ENCODE assay signal across 12 cellular contexts in genomic region chr7:129719980-129720732, GRCh38.
DNase-seq lines count a peak whose midpoint lies in the region; TF ChIP-seq lines count a peak whose summit lies in the region.
"Had no signal": no experiment of that assay in that cellular context is flagged by ENCODE, and none has a peak within 500 bp of the region (broad histone marks: within the 10 kb centered on the region; RNA-seq: fewer than 3 reads in every experiment).

No MANE protein-coding gene starts in this region.

- DNase-seq in activated CD4-positive, alpha-beta T cell treated with anti-CD3 and anti-CD28 coated beads, Interleukin-2, amount 10 ng/mL, durations not matched to agents 7 days and 5 days = no peak
- no peak for DNase-seq in activated CD4-positive, alpha-beta T cell treated with anti-CD3 and anti-CD28 coated beads, Interleukin-2, amount 50 U/mL, for 1 hour
- DNase-seq in NCI-H2107 (lab: John Stamatoyannopoulos, UW) (peak; percentile 24), dorsolateral prefrontal cortex (no peak), superior temporal gyrus (ENCODE audit: extremely low spot score) (peak; percentile 25), GM10248 (ENCODE audit: extremely low spot score) (no peak), WERI-Rb-1 (no peak), activated T-cell treated with anti-CD3 and anti-CD28 coated beads for 4 hours (no peak)
- DNase-seq: colonic mucosa, gastrocnemius medialis, left ventricle myocardium inferior had no signal

- H3K36me3 ChIP-seq in WERI-Rb-1 = peaks cover 46% of the 10 kb centered on the region
- H3K36me3 ChIP-seq: colonic mucosa had no signal

- peak overlapping the region; percentile 20 for H3K27ac Mint-ChIP-seq in activated CD4-positive, alpha-beta T cell treated with anti-CD3 and anti-CD28 coated beads, Interleukin-2, amount 10 ng/mL, durations not matched to agents 7 days and 5 days

- H3K9me3 ChIP-seq in WERI-Rb-1 (ENCODE audit: severe bottlenecking) = no peaks in the 10 kb centered on the region
- H3K9me3 ChIP-seq: BLaER1, colonic mucosa, gastrocnemius medialis, left ventricle myocardium inferior had no signal

- H3K27me3 ChIP-seq in dorsolateral prefrontal cortex (no peaks in the 10 kb centered on the region), WERI-Rb-1 (ENCODE audit: insufficient read depth, low read depth, severe bottlenecking) (no peaks in the 10 kb centered on the region)
- H3K27me3 ChIP-seq: BLaER1, colonic mucosa, gastrocnemius medialis had no signal

- TF ChIP-seq CTCF in dorsolateral prefrontal cortex (IDR thresholded peaks at IDR 0.05 in 54 of 56, conservative IDR thresholded peaks at IDR 0.05 in 2 of 56; ENCODE audit: low read depth in 1 of 56, partially characterized antibody in 56 of 56) (no peak), GM10248 (IDR thresholded peaks at IDR 0.05; ENCODE audit: control extremely low read depth, extremely low read depth, low read depth, missing control alignments) (no peak), WERI-Rb-1 (IDR thresholded peaks at IDR 0.05; ENCODE audit: low read depth, low read length) (no peak)

- intact Hi-C loops in dorsolateral prefrontal cortex (cut with DNase I) = no loop called here

- H3K4me3 Mint-ChIP-seq in activated CD4-positive, alpha-beta T cell treated with anti-CD3 and anti-CD28 coated beads, Interleukin-2, amount 10 ng/mL, durations not matched to agents 7 days and 5 days = no peak overlapping the region

- H3K4me3 ChIP-seq in dorsolateral prefrontal cortex (no peak overlapping the region), WERI-Rb-1 (ENCODE audit: low read depth, low read length) (no peak overlapping the region)
- H3K4me3 ChIP-seq: BLaER1, colonic mucosa, gastrocnemius medialis, left ventricle myocardium inferior had no signal

- peaks cover 8% of the 10 kb centered on the region for H3K4me1 Mint-ChIP-seq in activated CD4-positive, alpha-beta T cell treated with anti-CD3 and anti-CD28 coated beads, Interleukin-2, amount 10 ng/mL, durations not matched to agents 7 days and 5 days

- no peaks in the 10 kb centered on the region for H3K27me3 Mint-ChIP-seq in activated CD4-positive, alpha-beta T cell treated with anti-CD3 and anti-CD28 coated beads, Interleukin-2, amount 10 ng/mL, durations not matched to agents 7 days and 5 days

- peaks cover 47% of the 10 kb centered on the region for H3K36me3 Mint-ChIP-seq in activated CD4-positive, alpha-beta T cell treated with anti-CD3 and anti-CD28 coated beads, Interleukin-2, amount 10 ng/mL, durations not matched to agents 7 days and 5 days (ENCODE audit: low read depth)

- CTCF ChIA-PET in activated CD4-positive, alpha-beta T cell treated with anti-CD3 and anti-CD28 coated beads, Interleukin-2, amount 10 ng/mL, durations not matched to agents 7 days and 5 days (lab: Charles Lee) = interaction anchor here (0.6 kb wide), 1 partner anchor 316 kb away, joined by 3 read pairs; no protein-coding TSS in a partner anchor
- CTCF ChIA-PET in GM10248 (lab: Yijun Ruan, JAX) = interaction anchor here (0.8 kb wide), 1 partner anchor 18 kb away, joined by 3 read pairs; no protein-coding TSS in a partner anchor

- H3K27ac ChIP-seq in dorsolateral prefrontal cortex (peak overlapping the region in 37 of 59 donors; percentile 2 to 73 (median 42)), WERI-Rb-1 (no peak overlapping the region)
- H3K27ac ChIP-seq: BLaER1, colonic mucosa, gastrocnemius medialis, left ventricle myocardium inferior had no signal

- H3K9me3 Mint-ChIP-seq in activated CD4-positive, alpha-beta T cell treated with anti-CD3 and anti-CD28 coated beads, Interleukin-2, amount 10 ng/mL, durations not matched to agents 7 days and 5 days = no peaks in the 10 kb centered on the region

- POLR2A ChIA-PET in activated CD4-positive, alpha-beta T cell treated with anti-CD3 and anti-CD28 coated beads, Interleukin-2, amount 10 ng/mL, durations not matched to agents 7 days and 5 days (lab: Charles Lee) = interaction anchor here (0.5 kb wide), 1 partner anchor 344 kb away, joined by 3 read pairs; no protein-coding TSS in a partner anchor
- POLR2A ChIA-PET in GM10248 (lab: Yijun Ruan, JAX) = no interaction called here

Comparison
In these comparisons a context has a peak if more than half of its experiments do, and no peak if none do; other contexts are left out.
1. DNase-seq: peak in NCI-H2107 (single experiment) and superior temporal gyrus (single experiment); none in activated CD4-positive, alpha-beta T cell treated with anti-CD3 and anti-CD28 coated beads, Interleukin-2, amount 10 ng/mL, durations not matched to agents 7 days and 5 days (single experiment), activated CD4-positive, alpha-beta T cell treated with anti-CD3 and anti-CD28 coated beads, Interleukin-2, amount 50 U/mL, for 1 hour (single experiment), dorsolateral prefrontal cortex (0 of 10), GM10248 (single experiment), WERI-Rb-1 (single experiment) and activated T-cell treated with anti-CD3 and anti-CD28 coated beads for 4 hours (single experiment).